ENCODE assay signal across 19 cellular contexts in the genomic region with DNA sequence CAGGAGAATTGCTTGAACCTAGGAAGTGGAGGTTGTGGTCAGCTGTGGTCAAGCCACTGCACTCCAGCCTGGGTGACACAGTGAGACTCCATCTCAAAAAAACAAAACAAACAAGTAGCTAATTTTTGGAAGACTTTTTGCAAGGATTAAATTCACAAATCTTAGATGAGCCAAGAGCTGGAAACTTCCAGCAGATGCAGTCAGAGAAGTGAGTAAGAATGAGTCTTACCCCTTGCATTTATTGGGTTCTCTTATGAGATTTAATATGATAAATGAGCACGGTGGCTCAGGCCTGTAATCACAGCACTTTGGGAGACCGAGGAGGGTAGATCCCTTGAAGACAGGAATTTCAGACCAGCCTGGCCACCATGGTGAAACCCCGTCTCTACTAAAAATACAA. TPM values are rescaled to one million over a fixed set of nuclear protein-coding genes. Genes with fewer than 3 reads are reported as not detected.
DNase-seq lines count a peak whose midpoint lies in the region; ATAC-seq and TF ChIP-seq lines count a peak whose summit lies in the region.
"Had no signal": no experiment of that assay in that cellular context is flagged by ENCODE, and none has a peak within 500 bp of the region (broad histone marks: within the 10 kb centered on the region; RNA-seq: fewer than 3 reads in every experiment).

No MANE protein-coding gene starts in this region.

- in situ Hi-C loops in GM23248 (cut with MboI) = no loop called here

- H3F3A ChIP-seq in GM23248 (ENCODE audit: insufficient read depth) (no peaks in the 10 kb centered on the region), PC-9 (ENCODE audit: insufficient read depth, low read depth) (no peaks in the 10 kb centered on the region)

- no peak overlapping the region for H3K9ac ChIP-seq in GM23248

- TF ChIP-seq CTCF in PC-9 (conservative IDR thresholded peaks at IDR 0.05) = no peak

- H4K20me1 ChIP-seq in GM23248 (ENCODE audit: insufficient read depth) = no peaks in the 10 kb centered on the region
- no peaks in the 10 kb centered on the region for H4K20me1 ChIP-seq in PC-9 (ENCODE audit: insufficient read depth)

- H2AFZ ChIP-seq in GM23248 (no peak overlapping the region), PC-9 (no peak overlapping the region)
- H2AFZ ChIP-seq: GM23338 had no signal

- no TSS peak for BruUV-seq in PC-9 (replicated peaks; lab: Mats Ljungman, UMichigan)

- intact Hi-C loops in PC-9 (cut with micrococcal nuclease; ENCODE audit: unreplicated experiment) = no loop called here

- WGBS in GM23248 (ENCODE audit: low coverage in 1 of 2, low lambda C conversion rate in 2 of 2, missing lambda C conversion rate in 2 of 2), 2 experiments = 60 to 73% methylated on average over 3 of the region's 3 CpGs

- ATAC-seq in GM19452 (IDR thresholded peaks at IDR 0.05; ENCODE audit: unreplicated experiment) (no peak), HG03175 (IDR thresholded peaks at IDR 0.05; ENCODE audit: unreplicated experiment) (no peak)
- ATAC-seq: GM23338 had no signal

- no peak overlapping the region for H3K4me3 ChIP-seq in GM23248
- no peak overlapping the region for H3K4me3 ChIP-seq in MG63
- no peak overlapping the region for H3K4me3 ChIP-seq in PC-9
- H3K4me3 ChIP-seq: GM23338 had no signal

- no peaks in the 10 kb centered on the region for H3K9me2 ChIP-seq in GM23248 (ENCODE audit: insufficient read depth)
- no peaks in the 10 kb centered on the region; the same call in 1 of the 2 replicates for H3K9me2 ChIP-seq in PC-9 (ENCODE audit: insufficient read depth)

- H3K9me3 ChIP-seq in GM23248 (ENCODE audit: low read depth) (no peaks in the 10 kb centered on the region), MG63 (no peaks in the 10 kb centered on the region), PC-9 (ENCODE audit: insufficient read depth, low read depth) (no peaks in the 10 kb centered on the region)
- H3K9me3 ChIP-seq: BE2C had no signal

- H3K79me2 ChIP-seq in GM23248 (ENCODE audit: insufficient read depth) (no peaks in the 10 kb centered on the region), PC-9 (ENCODE audit: low read depth) (no peaks in the 10 kb centered on the region)

- H3K36me3 ChIP-seq in GM23248 (ENCODE audit: low read depth) (no peaks in the 10 kb centered on the region), MG63 (no peaks in the 10 kb centered on the region), PC-9 (ENCODE audit: low read depth) (no peaks in the 10 kb centered on the region)
- H3K36me3 ChIP-seq: BE2C had no signal

- POLR2A ChIA-PET in PC-9 (lab: Charles Lee; ENCODE audit: unreplicated experiment) = no interaction called here

- no peak overlapping the region for H3K27ac ChIP-seq in GM23248
- H3K27ac ChIP-seq in epithelial cell of prostate = peak overlapping the region; percentile 39
- no peak overlapping the region for H3K27ac ChIP-seq in PC-9

- no peaks in the 10 kb centered on the region for H3K27me3 ChIP-seq in GM23248 (replicated peaks; ENCODE audit: insufficient read depth)
- no peaks in the 10 kb centered on the region for H3K27me3 ChIP-seq in MG63
- H3K27me3 ChIP-seq in PC-9 (ENCODE audit: insufficient read depth, low read depth) = no peaks in the 10 kb centered on the region
- H3K27me3 ChIP-seq: BE2C had no signal

- CTCF ChIA-PET in PC-9 (lab: Charles Lee) = no interaction called here

- H3K4me2 ChIP-seq in GM23248 (ENCODE audit: unreplicated experiment) (no peak overlapping the region), PC-9 (no peak overlapping the region)
- H3K4me2 ChIP-seq: GM23338 had no signal

- DNase-seq in GM23248 (peak; percentile 27), MG63 (peak; percentile 1), epithelial cell of prostate (ENCODE audit: low read depth, low spot score) (no peak), NCI-H187 (lab: John Stamatoyannopoulos, UW) (no peak), PC-9 (no peak)
- DNase-seq: BE2C; C1 segment of cervical spinal cord; CD4-positive, CD25-positive, alpha-beta regulatory T cell; CD8-positive, alpha-beta memory T cell; COR-L47; DMS 273 treated with DMSO at 0.1 percent for 48 hours; DMS53; DND-41; EL; HCEC 1CT had no signal

- H3K4me1 ChIP-seq in GM23248 (ENCODE audit: insufficient read depth) = no peaks in the 10 kb centered on the region
- no peaks in the 10 kb centered on the region for H3K4me1 ChIP-seq in PC-9 (replicated peaks; ENCODE audit: insufficient read depth)
- H3K4me1 ChIP-seq: BE2C had no signal

RNA-seq across cellular contexts. Expression of gene NBEA, which starts 44.9 kb away (rescaled TPM):
- 3.7 and 5.7 TPM in 2 replicates for total RNA-seq in GM23248 (2014; rRNA removed; shearing (Covaris generic))
- 1.8 and 1.9 TPM in 2 replicates for polyA plus RNA-seq in GM23248 (2016; fragmentation: Nextera tagmentation; extraction: Ambion mirVana)
- total RNA-seq in MG63 (2014; rRNA removed; shearing (Covaris generic); ENCODE audit: low replicate concordance) = 0.05 and 0.16 TPM in 2 replicates
- 4.0 and 4.5 TPM in 2 replicates for total RNA-seq in PC-9 (2021)
- total RNA-seq: HT-29 had no signal

Comparison
In these comparisons a context has a peak if more than half of its experiments do, and no peak if none do; other contexts are left out.
1. DNase-seq: peak in GM23248 (single experiment) and MG63 (single experiment); none in epithelial cell of prostate (single experiment), NCI-H187 (0 of 2) and PC-9 (0 of 2).